8 cellular contexts compared by ENCODE assay signal in the genomic region with DNA sequence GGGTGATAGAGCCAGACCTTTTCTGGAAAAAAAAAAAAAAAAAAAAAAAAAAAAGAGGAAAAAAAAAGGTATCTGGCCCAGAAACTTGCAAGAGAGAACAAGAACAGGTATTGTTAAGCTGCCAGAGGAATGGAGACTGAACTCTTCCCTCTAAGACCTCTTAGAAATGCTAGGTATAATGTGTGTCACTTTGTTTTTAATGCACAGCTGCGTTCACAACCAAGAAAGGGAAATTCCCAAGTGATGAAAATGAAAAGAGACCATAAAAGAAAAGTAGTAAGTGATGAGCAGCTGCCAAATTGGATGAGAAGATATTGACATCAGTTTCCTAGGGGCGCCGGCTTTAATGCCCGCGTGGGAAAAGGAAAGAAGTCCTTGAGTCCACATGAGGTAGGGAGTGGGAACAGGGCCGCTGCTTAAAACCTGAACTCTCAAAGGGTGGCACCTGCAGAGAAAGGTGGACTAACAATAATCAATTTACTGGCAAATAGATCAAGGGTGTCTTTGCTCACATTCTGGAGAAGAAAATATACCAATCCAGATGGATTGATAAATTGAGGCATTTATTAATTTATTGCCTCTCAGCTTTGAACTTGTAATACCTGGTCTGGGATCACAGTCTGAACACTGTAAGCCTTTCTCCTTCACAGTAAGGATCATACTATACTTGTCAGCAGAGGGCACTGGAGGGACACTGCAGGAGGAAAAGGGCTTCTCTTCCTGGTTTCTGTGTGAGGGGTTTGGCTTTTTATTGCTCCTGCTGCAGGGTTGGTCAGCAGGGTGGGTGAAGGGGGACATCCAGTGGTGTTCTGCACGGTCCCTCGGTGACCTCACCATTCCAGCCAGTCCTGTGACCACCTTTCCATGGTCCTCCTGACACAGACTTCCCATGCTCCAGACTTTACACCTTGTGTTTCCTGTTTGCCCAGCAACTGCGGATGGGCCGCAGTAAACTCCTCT.
DNase-seq lines count a peak whose midpoint lies in the region; ATAC-seq and FAIRE-seq lines count a peak whose summit lies in the region.

No MANE protein-coding gene starts in this region.

- no peak for ATAC-seq in GM18867 (IDR thresholded peaks at IDR 0.05; ENCODE audit: unreplicated experiment)

- peak; percentile 25 for FAIRE-seq in RCC 7860 (lab: Jason Lieb, UNC)

- no peak overlapping the region for H3K4me3 ChIP-seq in Jurkat, Clone E6-1 (ENCODE audit: low read length)

- DNase-seq in DMS 273 (lab: John Stamatoyannopoulos, UW; ENCODE audit: unreplicated experiment) (peak; percentile 68), DMS 273 treated with DMSO at 0.1 percent for 48 hours (lab: John Stamatoyannopoulos, UW) (no peak), RCC 7860 (ENCODE audit: low spot score) (peak; percentile 64), brain pericyte (ENCODE audit: low read depth, low spot score) (peak; percentile 27), iPS-NIHi7 (ENCODE audit: extremely low spot score) (peak; percentile 77)
- peak; percentile 66 for DNase-seq in Jurkat, Clone E6-1 (ENCODE audit: low read depth, low spot score)
- peak; percentile 8 for DNase-seq in stimulated activated CD8-positive, alpha-beta memory T cell treated with anti-CD3 and anti-CD28 coated beads, Interleukin-4, amount 100 ng/mL, for 24 hours (ENCODE audit: low read depth)
